ENCODE assay signal across 8 cellular contexts in the genomic region with DNA sequence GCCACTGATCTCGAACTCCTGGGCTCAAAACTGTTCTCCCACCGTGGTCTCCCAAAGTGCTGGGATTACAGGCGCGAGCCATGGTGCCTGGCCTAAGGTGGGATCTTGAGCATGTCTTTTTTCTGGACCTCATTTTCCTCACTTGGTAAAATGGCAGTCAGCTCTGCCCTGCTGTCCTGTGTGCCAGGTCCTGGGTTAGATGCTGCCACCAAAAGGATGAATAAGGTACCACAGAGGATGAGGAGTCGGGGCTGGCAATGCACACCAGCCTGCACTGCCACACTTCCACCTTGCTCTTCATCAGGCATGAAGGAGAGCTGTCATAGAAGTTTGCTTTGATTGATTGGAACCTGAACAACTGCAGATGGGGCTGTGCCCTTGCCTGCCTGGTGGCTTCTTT.
A peak's percentile ranks its signal among the peaks of the same experiment; 100 is the strongest.
DNase-seq lines count a peak whose midpoint lies in the region; ATAC-seq and TF ChIP-seq lines count a peak whose summit lies in the region.

No MANE protein-coding gene starts in this region.

- ATAC-seq in HG03045 (IDR thresholded peaks at IDR 0.05; ENCODE audit: unreplicated experiment) (no peak), GM19351 (IDR thresholded peaks at IDR 0.05; ENCODE audit: unreplicated experiment) (no peak)

- DNase-seq in AG09319 (ENCODE audit: extremely low read depth, low read depth), result no peak
- peak; percentile 69 for DNase-seq in GM13976 (ENCODE audit: low spot score)
- DNase-seq in SW480 (ENCODE audit: low spot score), result peak; percentile 18
- DNase-seq in iPS-NIHi11 (ENCODE audit: low spot score), result peak; percentile 58
- no peak for DNase-seq in NCI-H1092 (lab: John Stamatoyannopoulos, UW)
- no peak for DNase-seq in NCI-H510A treated with DMSO at 0.1 percent for 48 hours (lab: John Stamatoyannopoulos, UW)

- TF ChIP-seq CTCF in AG09319 (IDR thresholded peaks at IDR 0.05; ENCODE audit: low read depth, low read length) (peak; percentile 10), GM13976 (IDR thresholded peaks at IDR 0.05; ENCODE audit: borderline replicate concordance, control extremely low read depth, extremely low read depth, insufficient read depth, missing control alignments) (peak; percentile 22)

- in situ Hi-C loops in GM13976 (cut with MboI; ENCODE audit: low sequenced_read_pairs, unreplicated experiment), result no loop called here

Comparison
In these comparisons a context has a peak if more than half of its experiments do, and no peak if none do; other contexts are left out.
1. DNase-seq: peak in GM13976 (single experiment), SW480 (single experiment) and iPS-NIHi11 (single experiment); none in AG09319 (single experiment), NCI-H1092 (single experiment) and NCI-H510A treated with DMSO at 0.1 percent for 48 hours (single experiment).